1 cellular context compared by ENCODE assay signal in the genomic region with DNA sequence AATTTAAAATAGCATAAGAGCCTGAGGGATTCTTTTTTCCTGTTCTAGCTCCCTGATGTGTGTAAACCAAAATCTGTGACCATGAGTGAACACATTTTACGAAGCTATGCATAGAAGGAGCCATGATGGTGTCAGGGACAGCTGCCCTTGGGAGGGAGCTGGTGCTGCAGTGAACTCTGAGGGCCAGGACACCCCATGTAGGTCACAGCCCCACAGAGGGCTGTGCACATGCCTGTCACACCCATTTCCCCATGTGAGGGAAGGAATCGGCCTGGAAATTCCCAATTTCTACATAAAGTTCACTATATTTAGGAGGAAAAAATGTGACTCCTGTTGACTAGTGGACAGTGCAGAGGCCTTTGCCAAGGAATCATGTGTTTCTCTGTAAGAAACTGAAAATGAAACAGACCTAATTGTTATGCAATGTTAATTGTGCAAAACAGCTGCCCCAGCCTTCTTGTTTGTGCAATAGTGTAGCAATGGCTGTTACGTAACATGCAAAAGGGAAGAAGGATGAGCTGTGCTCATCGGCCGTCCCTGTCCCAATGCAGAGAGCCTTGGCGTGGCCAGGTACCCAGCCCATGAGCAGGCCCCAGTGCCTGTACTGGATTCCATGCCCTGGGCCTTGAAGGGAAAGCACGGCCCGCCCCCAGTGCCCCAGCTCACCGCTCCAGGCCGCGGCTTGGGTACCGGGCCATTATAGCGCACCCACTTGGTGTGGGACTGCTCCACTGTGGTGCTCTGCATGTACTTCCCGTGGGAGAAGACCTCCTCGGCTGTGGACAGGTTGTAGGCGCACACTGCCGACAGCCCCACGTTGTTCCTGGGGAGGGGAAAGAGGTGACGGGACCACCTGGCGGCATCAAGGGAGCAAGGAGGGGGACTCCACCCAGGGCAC.
TF ChIP-seq lines count a peak whose summit lies in the region.

No MANE protein-coding gene starts in this region.

TF ChIP-seq in GM23338, 12 proteins besides CTCF, POLR2A, EP300 and RAD21 (continued from another document):
- TF ChIP-seq, protein P1, sequence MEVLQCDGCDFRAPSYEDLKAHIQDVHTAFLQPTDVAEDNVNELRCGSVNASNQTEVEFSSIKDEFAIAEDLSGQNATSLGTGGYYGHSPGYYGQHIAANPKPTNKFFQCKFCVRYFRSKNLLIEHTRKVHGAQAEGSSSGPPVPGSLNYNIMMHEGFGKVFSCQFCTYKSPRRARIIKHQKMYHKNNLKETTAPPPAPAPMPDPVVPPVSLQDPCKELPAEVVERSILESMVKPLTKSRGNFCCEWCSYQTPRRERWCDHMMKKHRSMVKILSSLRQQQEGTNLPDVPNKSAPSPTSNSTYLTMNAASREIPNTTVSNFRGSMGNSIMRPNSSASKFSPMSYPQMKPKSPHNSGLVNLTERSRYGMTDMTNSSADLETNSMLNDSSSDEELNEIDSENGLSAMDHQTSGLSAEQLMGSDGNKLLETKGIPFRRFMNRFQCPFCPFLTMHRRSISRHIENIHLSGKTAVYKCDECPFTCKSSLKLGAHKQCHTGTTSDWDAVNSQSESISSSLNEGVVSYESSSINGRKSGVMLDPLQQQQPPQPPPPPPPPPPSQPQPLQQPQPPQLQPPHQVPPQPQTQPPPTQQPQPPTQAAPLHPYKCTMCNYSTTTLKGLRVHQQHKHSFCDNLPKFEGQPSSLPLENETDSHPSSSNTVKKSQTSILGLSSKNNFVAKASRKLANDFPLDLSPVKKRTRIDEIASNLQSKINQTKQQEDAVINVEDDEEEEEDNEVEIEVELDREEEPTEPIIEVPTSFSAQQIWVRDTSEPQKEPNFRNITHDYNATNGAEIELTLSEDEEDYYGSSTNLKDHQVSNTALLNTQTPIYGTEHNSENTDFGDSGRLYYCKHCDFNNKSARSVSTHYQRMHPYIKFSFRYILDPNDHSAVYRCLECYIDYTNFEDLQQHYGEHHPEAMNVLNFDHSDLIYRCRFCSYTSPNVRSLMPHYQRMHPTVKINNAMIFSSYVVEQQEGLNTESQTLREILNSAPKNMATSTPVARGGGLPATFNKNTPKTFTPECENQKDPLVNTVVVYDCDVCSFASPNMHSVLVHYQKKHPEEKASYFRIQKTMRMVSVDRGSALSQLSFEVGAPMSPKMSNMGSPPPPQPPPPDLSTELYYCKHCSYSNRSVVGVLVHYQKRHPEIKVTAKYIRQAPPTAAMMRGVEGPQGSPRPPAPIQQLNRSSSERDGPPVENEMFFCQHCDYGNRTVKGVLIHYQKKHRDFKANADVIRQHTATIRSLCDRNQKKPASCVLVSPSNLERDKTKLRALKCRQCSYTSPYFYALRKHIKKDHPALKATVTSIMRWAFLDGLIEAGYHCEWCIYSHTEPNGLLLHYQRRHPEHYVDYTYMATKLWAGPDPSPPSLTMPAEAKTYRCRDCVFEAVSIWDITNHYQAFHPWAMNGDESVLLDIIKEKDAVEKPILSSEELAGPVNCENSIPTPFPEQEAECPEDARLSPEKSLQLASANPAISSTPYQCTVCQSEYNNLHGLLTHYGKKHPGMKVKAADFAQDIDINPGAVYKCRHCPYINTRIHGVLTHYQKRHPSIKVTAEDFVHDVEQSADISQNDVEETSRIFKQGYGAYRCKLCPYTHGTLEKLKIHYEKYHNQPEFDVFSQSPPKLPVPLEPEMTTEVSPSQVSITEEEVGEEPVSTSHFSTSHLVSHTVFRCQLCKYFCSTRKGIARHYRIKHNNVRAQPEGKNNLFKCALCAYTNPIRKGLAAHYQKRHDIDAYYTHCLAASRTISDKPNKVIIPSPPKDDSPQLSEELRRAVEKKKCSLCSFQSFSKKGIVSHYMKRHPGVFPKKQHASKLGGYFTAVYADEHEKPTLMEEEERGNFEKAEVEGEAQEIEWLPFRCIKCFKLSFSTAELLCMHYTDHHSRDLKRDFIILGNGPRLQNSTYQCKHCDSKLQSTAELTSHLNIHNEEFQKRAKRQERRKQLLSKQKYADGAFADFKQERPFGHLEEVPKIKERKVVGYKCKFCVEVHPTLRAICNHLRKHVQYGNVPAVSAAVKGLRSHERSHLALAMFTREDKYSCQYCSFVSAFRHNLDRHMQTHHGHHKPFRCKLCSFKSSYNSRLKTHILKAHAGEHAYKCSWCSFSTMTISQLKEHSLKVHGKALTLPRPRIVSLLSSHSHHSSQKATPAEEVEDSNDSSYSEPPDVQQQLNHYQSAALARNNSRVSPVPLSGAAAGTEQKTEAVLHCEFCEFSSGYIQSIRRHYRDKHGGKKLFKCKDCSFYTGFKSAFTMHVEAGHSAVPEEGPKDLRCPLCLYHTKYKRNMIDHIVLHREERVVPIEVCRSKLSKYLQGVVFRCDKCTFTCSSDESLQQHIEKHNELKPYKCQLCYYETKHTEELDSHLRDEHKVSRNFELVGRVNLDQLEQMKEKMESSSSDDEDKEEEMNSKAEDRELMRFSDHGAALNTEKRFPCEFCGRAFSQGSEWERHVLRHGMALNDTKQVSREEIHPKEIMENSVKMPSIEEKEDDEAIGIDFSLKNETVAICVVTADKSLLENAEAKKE (CRISPR knock-in tag; IDR thresholded peaks at IDR 0.05): no peak
- no peak for TF ChIP-seq JUNB (IDR thresholded peaks at IDR 0.05; ENCODE audit: unreplicated experiment)
- no peak for TF ChIP-seq CREB1 (CRISPR knock-in tag; IDR thresholded peaks at IDR 0.05; ENCODE audit: low read depth)
- TF ChIP-seq STAT1 (IDR thresholded peaks at IDR 0.05; ENCODE audit: unreplicated experiment): no peak
- TF ChIP-seq POLR2AphosphoS5 (IDR thresholded peaks at IDR 0.05; ENCODE audit: low read depth): no peak
- TF ChIP-seq, protein P2, sequence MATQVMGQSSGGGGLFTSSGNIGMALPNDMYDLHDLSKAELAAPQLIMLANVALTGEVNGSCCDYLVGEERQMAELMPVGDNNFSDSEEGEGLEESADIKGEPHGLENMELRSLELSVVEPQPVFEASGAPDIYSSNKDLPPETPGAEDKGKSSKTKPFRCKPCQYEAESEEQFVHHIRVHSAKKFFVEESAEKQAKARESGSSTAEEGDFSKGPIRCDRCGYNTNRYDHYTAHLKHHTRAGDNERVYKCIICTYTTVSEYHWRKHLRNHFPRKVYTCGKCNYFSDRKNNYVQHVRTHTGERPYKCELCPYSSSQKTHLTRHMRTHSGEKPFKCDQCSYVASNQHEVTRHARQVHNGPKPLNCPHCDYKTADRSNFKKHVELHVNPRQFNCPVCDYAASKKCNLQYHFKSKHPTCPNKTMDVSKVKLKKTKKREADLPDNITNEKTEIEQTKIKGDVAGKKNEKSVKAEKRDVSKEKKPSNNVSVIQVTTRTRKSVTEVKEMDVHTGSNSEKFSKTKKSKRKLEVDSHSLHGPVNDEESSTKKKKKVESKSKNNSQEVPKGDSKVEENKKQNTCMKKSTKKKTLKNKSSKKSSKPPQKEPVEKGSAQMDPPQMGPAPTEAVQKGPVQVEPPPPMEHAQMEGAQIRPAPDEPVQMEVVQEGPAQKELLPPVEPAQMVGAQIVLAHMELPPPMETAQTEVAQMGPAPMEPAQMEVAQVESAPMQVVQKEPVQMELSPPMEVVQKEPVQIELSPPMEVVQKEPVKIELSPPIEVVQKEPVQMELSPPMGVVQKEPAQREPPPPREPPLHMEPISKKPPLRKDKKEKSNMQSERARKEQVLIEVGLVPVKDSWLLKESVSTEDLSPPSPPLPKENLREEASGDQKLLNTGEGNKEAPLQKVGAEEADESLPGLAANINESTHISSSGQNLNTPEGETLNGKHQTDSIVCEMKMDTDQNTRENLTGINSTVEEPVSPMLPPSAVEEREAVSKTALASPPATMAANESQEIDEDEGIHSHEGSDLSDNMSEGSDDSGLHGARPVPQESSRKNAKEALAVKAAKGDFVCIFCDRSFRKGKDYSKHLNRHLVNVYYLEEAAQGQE (IDR thresholded peaks at IDR 0.05; ENCODE audit: unreplicated experiment): no peak
TF ChIP-seq in GM23338: peak in this region for 0.
